In the genomic region with DNA sequence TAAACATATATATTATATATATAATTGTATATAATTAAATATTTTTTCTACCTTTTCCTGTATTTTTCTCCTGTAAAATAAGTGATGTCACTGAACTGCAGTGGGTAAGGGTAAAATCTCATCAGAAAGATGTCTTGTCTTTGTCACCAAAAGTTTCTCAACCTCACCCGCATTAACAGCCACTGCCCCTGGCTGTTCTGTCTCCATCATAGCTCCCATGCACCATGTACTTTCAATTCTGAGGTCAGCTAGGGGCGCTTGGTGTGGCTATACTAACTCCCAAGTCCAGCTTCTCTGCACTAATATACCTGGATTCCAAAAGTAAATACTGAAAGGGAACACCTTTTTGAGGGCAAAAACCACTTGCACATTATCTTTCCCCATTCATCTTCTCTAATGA, we compare ENCODE assay signal across 21 cellular contexts. TPM values are rescaled to one million over a fixed set of nuclear protein-coding genes. Genes with fewer than 3 reads are reported as not detected.
DNase-seq lines count a peak whose midpoint lies in the region; ATAC-seq, FAIRE-seq and TF ChIP-seq lines count a peak whose summit lies in the region.
"Had no signal": no experiment of that assay in that cellular context is flagged by ENCODE, and none has a peak within 500 bp of the region (broad histone marks: within the 10 kb centered on the region; RNA-seq: fewer than 3 reads in every experiment).

No MANE protein-coding gene starts in this region.

- DNase-seq in A549 (ENCODE audit: low read depth in 1 of 2, low spot score in 1 of 2), result no peak
- no peak for DNase-seq in GM23248
- no peak for DNase-seq in astrocyte (ENCODE audit: low read depth)
- peak; percentile 72 to 79 for DNase-seq in trophoblast cell
- DNase-seq in HFFc6, result no peak
- DNase-seq: 8988T; Caco-2; CD4-positive, CD25-positive, alpha-beta regulatory T cell; CD8-positive, alpha-beta T cell; DMS153; DND-41; H9 had no signal

- H2AFZ ChIP-seq in GM23248 (0 out of 2 replicates have a peak overlapping the region, but pooled peaks have one; percentile 32), astrocyte (ENCODE audit: low read depth, low read length) (no peak overlapping the region), trophoblast cell (ENCODE audit: insufficient read depth, low read length, poor library complexity) (no peak overlapping the region)
- H2AFZ ChIP-seq: GM23338 had no signal

- no peak overlapping the region for H3K9ac ChIP-seq in GM23248
- no peak overlapping the region for H3K9ac ChIP-seq in astrocyte (ENCODE audit: low read length)
- H3K9ac ChIP-seq in trophoblast cell (ENCODE audit: low read length), result no peak overlapping the region
- H3K9ac ChIP-seq: BLaER1 had no signal

- no peak overlapping the region for H4K8ac ChIP-seq in trophoblast cell (ENCODE audit: low read depth, low read length)

- POLR2A ChIA-PET in A549 (lab: Yijun Ruan, JAX), result no interaction called here

- TF ChIP-seq EP300 in A549 (IDR thresholded peaks at IDR 0.05), result no peak

- H3K4me3 Mint-ChIP-seq in astrocyte (ENCODE audit: unreplicated experiment), result no peak overlapping the region
- no peak overlapping the region for H3K4me3 Mint-ChIP-seq in HFFc6
- H3K4me3 Mint-ChIP-seq: B cell; CD4-positive, CD25-positive, alpha-beta regulatory T cell; CD8-positive, alpha-beta T cell; GM23338; H9 had no signal

- FAIRE-seq in A549 (lab: Jason Lieb, UNC) (no peak), astrocyte (lab: Jason Lieb, UNC) (no peak)
- FAIRE-seq: G401.6, GM12892 had no signal

- peak overlapping the region; percentile 70 for H3K27ac Mint-ChIP-seq in astrocyte (ENCODE audit: unreplicated experiment)
- H3K27ac Mint-ChIP-seq in HFFc6, result no peak overlapping the region
- H3K27ac Mint-ChIP-seq: B cell; CD4-positive, CD25-positive, alpha-beta regulatory T cell; CD8-positive, alpha-beta T cell; GM23338; H9 had no signal

- no peaks in the 10 kb centered on the region for H4K20me1 ChIP-seq in GM23248 (ENCODE audit: insufficient read depth)
- H4K20me1 ChIP-seq in astrocyte (ENCODE audit: insufficient read depth, low read length), result no peaks in the 10 kb centered on the region
- H4K20me1 ChIP-seq: BLaER1 had no signal

- H3K27me3 ChIP-seq in GM23248 (replicated peaks; ENCODE audit: insufficient read depth), result no peaks in the 10 kb centered on the region
- H3K27me3 ChIP-seq in astrocyte (ENCODE audit: insufficient read depth, low read length), result no peaks in the 10 kb centered on the region
- H3K27me3 ChIP-seq in trophoblast cell (ENCODE audit: insufficient read depth, low read length), result no peaks in the 10 kb centered on the region
- H3K27me3 ChIP-seq: BLaER1 had no signal

- peaks cover 2% of the 10 kb centered on the region for H3K79me1 ChIP-seq in trophoblast cell (ENCODE audit: low read length)

- H3K4me1 Mint-ChIP-seq in astrocyte (ENCODE audit: low read depth, unreplicated experiment) (peaks cover 21% of the 10 kb centered on the region), HFFc6 (ENCODE audit: low read depth) (peaks cover 51% of the 10 kb centered on the region)
- H3K4me1 Mint-ChIP-seq: B cell; CD4-positive, CD25-positive, alpha-beta regulatory T cell had no signal

- no peak overlapping the region for H4K91ac ChIP-seq in trophoblast cell (ENCODE audit: low read depth, low read length)

- H3K36me3 ChIP-seq in GM23248 (ENCODE audit: low read depth), result no peaks in the 10 kb centered on the region
- H3K36me3 ChIP-seq in astrocyte (ENCODE audit: insufficient read depth, low read length), result no peaks in the 10 kb centered on the region
- H3K36me3 ChIP-seq in trophoblast cell (ENCODE audit: control insufficient read depth in 1 of 2, insufficient read depth in 2 of 2, low read length in 2 of 2), result no peaks in the 10 kb centered on the region
- H3K36me3 ChIP-seq: BLaER1 had no signal

- H2BK120ac ChIP-seq in trophoblast cell (ENCODE audit: insufficient read depth, low read length, poor library complexity), result no peak overlapping the region

- H3K79me2 ChIP-seq in GM23248 (ENCODE audit: insufficient read depth) (no peaks in the 10 kb centered on the region), astrocyte (ENCODE audit: insufficient read depth, low read length) (no peaks in the 10 kb centered on the region), trophoblast cell (ENCODE audit: control insufficient read depth, insufficient read depth, low read length, poor library complexity) (no peaks in the 10 kb centered on the region)

- peaks cover 35% of the 10 kb centered on the region for H3F3A ChIP-seq in GM23248 (ENCODE audit: insufficient read depth)

- H3K27ac ChIP-seq in A549 (peak overlapping the region; percentile 39 to 80; a peak in 2 of 6 replicates), GM23248 (no peak overlapping the region), astrocyte (ENCODE audit: low read depth, low read length) (no peak overlapping the region), trophoblast cell (ENCODE audit: low read depth, low read length) (no peak overlapping the region)
- H3K27ac ChIP-seq: BLaER1, C4-2B had no signal

- H4K12ac ChIP-seq in trophoblast cell (ENCODE audit: low read depth, low read length), result no peak overlapping the region

- H3K9me3 ChIP-seq in A549, result no peaks in the 10 kb centered on the region
- H3K9me3 ChIP-seq in GM23248 (ENCODE audit: low read depth), result no peaks in the 10 kb centered on the region
- no peaks in the 10 kb centered on the region for H3K9me3 ChIP-seq in astrocyte (ENCODE audit: insufficient read depth, low read depth, low read length)
- H3K9me3 ChIP-seq in trophoblast cell (ENCODE audit: insufficient read depth, low read depth, low read length), result no peaks in the 10 kb centered on the region
- H3K9me3 ChIP-seq: BLaER1, Caco-2 had no signal

- H3K14ac ChIP-seq in trophoblast cell (ENCODE audit: low read length), result no peak overlapping the region

- TF ChIP-seq CTCF in A549 (IDR thresholded peaks at IDR 0.05) (no peak), astrocyte (IDR thresholded peaks at IDR 0.05; ENCODE audit: insufficient read depth, low read depth, low read length) (no peak), HFFc6 (IDR thresholded peaks at IDR 0.05) (no peak)

- H3K23ac ChIP-seq in trophoblast cell (ENCODE audit: low read length), result no peak overlapping the region

- H3K9me3 Mint-ChIP-seq in astrocyte (ENCODE audit: unreplicated experiment) (no peaks in the 10 kb centered on the region), HFFc6 (no peaks in the 10 kb centered on the region; the same call in 1 of the 2 replicates)
- H3K9me3 Mint-ChIP-seq: CD8-positive, alpha-beta T cell; GM23338 had no signal

- H3K18ac ChIP-seq in trophoblast cell (ENCODE audit: low read length), result no peak overlapping the region

- H3K4me3 ChIP-seq in A549, result no peak overlapping the region
- H3K4me3 ChIP-seq in GM23248, result no peak overlapping the region
- no peak overlapping the region for H3K4me3 ChIP-seq in astrocyte (ENCODE audit: insufficient read depth, low read depth, low read length)
- no peak overlapping the region for H3K4me3 ChIP-seq in trophoblast cell (ENCODE audit: low read depth, low read length)
- H3K4me3 ChIP-seq: BLaER1, GM23338 had no signal

- no peak for TF ChIP-seq POLR2A in A549 (IDR thresholded peaks at IDR 0.05; ENCODE audit: low read length)

- H3K4me1 ChIP-seq in A549, result peaks cover 38% of the 10 kb centered on the region
- H3K4me1 ChIP-seq in GM23248 (ENCODE audit: insufficient read depth), result peaks cover 40% of the 10 kb centered on the region
- peaks cover 23% of the 10 kb centered on the region for H3K4me1 ChIP-seq in astrocyte (ENCODE audit: insufficient read depth, low read length)
- H3K4me1 ChIP-seq in trophoblast cell (ENCODE audit: control insufficient read depth in 1 of 2, insufficient read depth in 2 of 2, low read length in 2 of 2), result no peaks in the 10 kb centered on the region
- H3K4me1 ChIP-seq: Caco-2 had no signal

- 85% methylated on average over 2 of the region's 2 CpGs for WGBS in A549 (ENCODE audit: missing lambda C conversion rate)
- WGBS in GM23248 (ENCODE audit: low coverage in 1 of 2, low lambda C conversion rate in 2 of 2, missing lambda C conversion rate in 2 of 2), 2 experiments, result 73 to 87% methylated on average over 2 of the region's 2 CpGs
- no CpG with 5 or more reads among the region's 2 CpGs for WGBS in trophoblast cell (ENCODE audit: extremely low coverage, insufficient coverage, insufficient read length)

- no peak overlapping the region for H2BK12ac ChIP-seq in trophoblast cell (ENCODE audit: low read length)

- TF ChIP-seq RAD21 in A549 (conservative IDR thresholded peaks at IDR 0.05 in 1 of 2, IDR thresholded peaks at IDR 0.05 in 1 of 2), result no peak

- H2BK5ac ChIP-seq in trophoblast cell (ENCODE audit: low read depth, low read length, poor library complexity), result no peak overlapping the region

- no peaks in the 10 kb centered on the region for H3K36me3 Mint-ChIP-seq in astrocyte (ENCODE audit: low read depth, unreplicated experiment)
- no peaks in the 10 kb centered on the region for H3K36me3 Mint-ChIP-seq in HFFc6 (ENCODE audit: low read depth)
- H3K36me3 Mint-ChIP-seq: CD4-positive, CD25-positive, alpha-beta regulatory T cell; CD8-positive, alpha-beta T cell had no signal

- in situ Hi-C loops in GM23248 (cut with MboI), result no loop called here

- no peak overlapping the region for H2AK5ac ChIP-seq in trophoblast cell (ENCODE audit: low read length)

- no peak for ATAC-seq in A549
- ATAC-seq in GM19397 (IDR thresholded peaks at IDR 0.05; ENCODE audit: unreplicated experiment), result no peak
- ATAC-seq in HG02981 (IDR thresholded peaks at IDR 0.05; ENCODE audit: unreplicated experiment), result no peak
- ATAC-seq: CD8-positive, alpha-beta T cell; GM23338; HCT116 had no signal

- no peaks in the 10 kb centered on the region for H3K27me3 Mint-ChIP-seq in astrocyte (ENCODE audit: low read depth, unreplicated experiment)
- H3K27me3 Mint-ChIP-seq in HFFc6 (ENCODE audit: insufficient read depth), result no peaks in the 10 kb centered on the region
- H3K27me3 Mint-ChIP-seq: B cell; CD4-positive, CD25-positive, alpha-beta regulatory T cell had no signal

- H3K4me2 ChIP-seq in A549 (no peak overlapping the region), GM23248 (ENCODE audit: unreplicated experiment) (no peak overlapping the region), astrocyte (ENCODE audit: low read length) (peak overlapping the region; percentile 38), trophoblast cell (ENCODE audit: low read length) (no peak overlapping the region)
- H3K4me2 ChIP-seq: BLaER1, GM23338 had no signal

- CTCF ChIA-PET in A549 (lab: Yijun Ruan, JAX), result no interaction called here

- H3K4ac ChIP-seq in trophoblast cell (ENCODE audit: low read depth, low read length), result no peak overlapping the region

- no peaks in the 10 kb centered on the region for H3K9me2 ChIP-seq in GM23248 (ENCODE audit: insufficient read depth)

RNA-seq across cellular contexts. Expression of a gene that starts 46.6 kb away (rescaled TPM):
- polyA plus RNA-seq in A549 (2011; rRNA removed) (1.8 and 2.2 TPM in 2 replicates), A549 (2017; fragmentation: RNase III; extraction: RNeasy Plus Mini Kit Qiagen cat#74134 plus additional on column Dnase treatment) (0.43 to 0.53 TPM (median 0.50 TPM) in 3 replicates), GM23248 (2016; fragmentation: Nextera tagmentation; extraction: Ambion mirVana) (1.1 and 1.3 TPM in 2 replicates)
- 0.30 and 0.43 TPM in 2 replicates for polyA plus RNA-seq in A549 (2012; cell fraction: cytosol; rRNA removed)
- polyA plus RNA-seq in A549 (2012; cell fraction: nucleus; rRNA removed), result 0.60 and 0.74 TPM in 2 replicates
- polyA minus RNA-seq in A549 (2011; rRNA and poly(A)+ RNA removed), result 4.6 and 5.0 TPM in 2 replicates
- 1.0 and 7.6 TPM in 2 replicates for total RNA-seq in GM23248 (2014; rRNA removed; shearing (Covaris generic))
- total RNA-seq in astrocyte, result 11.8 and 15.9 TPM in 2 replicates
- polyA plus RNA-seq in trophoblast cell (2013), result 3.6 and 3.9 TPM in 2 replicates
- 1 to 10 TPM; 1.0 to 2.0 (median 1.6) TPM for total RNA-seq in HFFc6 (2021; fragmentation: NEBNext Ultra II Directional; extraction: Animal tissue kit (Norgen Biotek cat#: 25700))
- total RNA-seq: CD4-positive, CD25-positive, alpha-beta regulatory T cell; CD8-positive, alpha-beta T cell had no signal

Comparison
In these comparisons a context has a peak if more than half of its experiments do, and no peak if none do; other contexts are left out.
1. DNase-seq: peak in trophoblast cell (2 of 2); none in A549 (0 of 2), GM23248 (single experiment), astrocyte (single experiment) and HFFc6 (single experiment).
2. H3K27ac ChIP-seq: peak in A549 (2 of 2); none in GM23248 (single experiment), astrocyte (single experiment) and trophoblast cell (single experiment).